Comparison of ENCODE assay signal across 18 cellular contexts in genomic region chr5:155434267-155434666, GRCh38.
"Had no signal": no experiment of that assay in that cellular context is flagged by ENCODE, and none has a peak within 500 bp of the region (broad histone marks: within the 10 kb centered on the region; RNA-seq: fewer than 3 reads in every experiment).

No MANE protein-coding gene starts in this region.

- H3K4me3 ChIP-seq: coronary artery, transverse colon, vagina had no signal

- H3K4me1 Mint-ChIP-seq: activated CD4-positive, alpha-beta T cell treated with anti-CD3 and anti-CD28 coated beads, Interleukin-2, amount 10 ng/mL, durations not matched to agents 7 days and 5 days; activated naive CD8-positive, alpha-beta T cell treated with anti-CD3 and anti-CD28 coated beads, Interleukin-2, amount 10 ng/mL, durations not matched to agents 7 days and 5 days; brain; immature natural killer cell had no signal

- H3K9me3 Mint-ChIP-seq: activated CD4-positive, alpha-beta T cell treated with anti-CD3 and anti-CD28 coated beads, Interleukin-2, amount 10 ng/mL, durations not matched to agents 7 days and 5 days; activated naive CD8-positive, alpha-beta T cell treated with anti-CD3 and anti-CD28 coated beads, Interleukin-2, amount 10 ng/mL, durations not matched to agents 7 days and 5 days had no signal

- ATAC-seq: naive thymus-derived CD8-positive, alpha-beta T cell; WTC11 had no signal

- H3K36me3 ChIP-seq: transverse colon, vagina had no signal

- H3K36me3 Mint-ChIP-seq: activated naive CD8-positive, alpha-beta T cell treated with anti-CD3 and anti-CD28 coated beads, Interleukin-2, amount 10 ng/mL, durations not matched to agents 7 days and 5 days; brain; immature natural killer cell; naive thymus-derived CD8-positive, alpha-beta T cell had no signal

- H3K27me3 ChIP-seq: transverse colon, vagina had no signal

- DNase-seq: activated CD4-positive, alpha-beta T cell treated with anti-CD3 and anti-CD28 coated beads, Interleukin-2, amount 10 ng/mL, durations not matched to agents 7 days and 5 days; activated CD8-positive, alpha-beta memory T cell treated with anti-CD3 and anti-CD28 coated beads for 24 hours; activated naive CD8-positive, alpha-beta T cell treated with anti-CD3 and anti-CD28 coated beads, Interleukin-2, amount 10 ng/mL, durations not matched to agents 7 days and 5 days; central memory CD4-positive, alpha-beta T cell; effector memory CD4-positive, alpha-beta T cell; foreskin fibroblast; immature natural killer cell; naive thymus-derived CD8-positive, alpha-beta T cell; stimulated activated naive CD4-positive, alpha-beta T cell; substantia nigra; T-helper 2 cell; transverse colon had no signal

- H3K4me1 ChIP-seq: parathyroid adenoma, transverse colon, vagina had no signal

- H2AFZ ChIP-seq: parathyroid adenoma had no signal

- H3K9me3 ChIP-seq: transverse colon, vagina had no signal

- H3K9ac ChIP-seq: parathyroid adenoma had no signal

- H3K27ac Mint-ChIP-seq: activated CD4-positive, alpha-beta T cell treated with anti-CD3 and anti-CD28 coated beads, Interleukin-2, amount 10 ng/mL, durations not matched to agents 7 days and 5 days; activated naive CD8-positive, alpha-beta T cell treated with anti-CD3 and anti-CD28 coated beads, Interleukin-2, amount 10 ng/mL, durations not matched to agents 7 days and 5 days; activated T-helper 1 cell treated with anti-CD3 and anti-CD28 coated beads, Interleukin-12 subunit alpha, Interleukin-12 subunit beta, Interleukin-2, Interleukin-4 antibody, amounts not matched to agents 30 ng/mL and 10 ng/mL and 1 ng/mL, durations not matched to agents 14 hours and 24 hours and 36 hours; brain; immature natural killer cell; naive thymus-derived CD8-positive, alpha-beta T cell; WTC11 had no signal

- H3K4me3 Mint-ChIP-seq: activated CD4-positive, alpha-beta T cell treated with anti-CD3 and anti-CD28 coated beads, Interleukin-2, amount 10 ng/mL, durations not matched to agents 7 days and 5 days; activated naive CD8-positive, alpha-beta T cell treated with anti-CD3 and anti-CD28 coated beads, Interleukin-2, amount 10 ng/mL, durations not matched to agents 7 days and 5 days; activated T-helper 1 cell treated with anti-CD3 and anti-CD28 coated beads, Interleukin-12 subunit alpha, Interleukin-12 subunit beta, Interleukin-2, Interleukin-4 antibody, amounts not matched to agents 30 ng/mL and 10 ng/mL and 1 ng/mL, durations not matched to agents 14 hours and 24 hours and 36 hours; brain; immature natural killer cell; WTC11 had no signal

- H3K79me2 ChIP-seq: parathyroid adenoma had no signal

- H3K27me3 Mint-ChIP-seq: activated CD4-positive, alpha-beta T cell treated with anti-CD3 and anti-CD28 coated beads, Interleukin-2, amount 10 ng/mL, durations not matched to agents 7 days and 5 days; activated naive CD8-positive, alpha-beta T cell treated with anti-CD3 and anti-CD28 coated beads, Interleukin-2, amount 10 ng/mL, durations not matched to agents 7 days and 5 days; brain had no signal

- H3K27ac ChIP-seq: coronary artery, parathyroid adenoma, transverse colon, vagina had no signal
